In genomic region chr14:59583755-59584154, GRCh38 we compare ENCODE assay signal across 13 cellular contexts. TPM values are rescaled to one million over a fixed set of nuclear protein-coding genes. Genes with fewer than 3 reads are reported as not detected.
DNase-seq lines count a peak whose midpoint lies in the region; ATAC-seq, FAIRE-seq and TF ChIP-seq lines count a peak whose summit lies in the region.
"Had no signal": no experiment of that assay in that cellular context is flagged by ENCODE, and none has a peak within 500 bp of the region (broad histone marks: within the 10 kb centered on the region; RNA-seq: fewer than 3 reads in every experiment).

No MANE protein-coding gene starts in this region.

- H3K9me3 ChIP-seq in SK-N-SH, result no peaks in the 10 kb centered on the region
- H3K9me3 ChIP-seq in H1 (ENCODE audit: insufficient read depth in 2 of 2, low read depth in 1 of 2, low read length in 1 of 2), result no peaks in the 10 kb centered on the region
- no peaks in the 10 kb centered on the region for H3K9me3 ChIP-seq in skeletal muscle satellite cell (replicated peaks; ENCODE audit: low read length)

- H2BK15ac ChIP-seq in H1 (ENCODE audit: low read length), result no peak overlapping the region

- H3K4me3 ChIP-seq in SK-N-SH (ENCODE audit: low read depth in 2 of 2, low read length in 1 of 2) (no peak overlapping the region), H1 (ENCODE audit: extremely low read depth in 1 of 4, insufficient read depth in 2 of 4, low read depth in 3 of 4, low read length in 4 of 4) (no peak overlapping the region), skeletal muscle satellite cell (ENCODE audit: low read length) (no peak overlapping the region)
- H3K4me3 ChIP-seq: GM12878 had no signal

- H3K27me3 ChIP-seq in SK-N-SH (ENCODE audit: insufficient read depth) (no peaks in the 10 kb centered on the region; the same call in 1 of the 2 replicates), H1 (replicated peaks in 1 of 4; ENCODE audit: control insufficient read depth in 3 of 4, extremely low read depth in 1 of 4, insufficient read depth in 3 of 4, low read length in 3 of 4) (no peaks in the 10 kb centered on the region), skeletal muscle satellite cell (ENCODE audit: control insufficient read depth, insufficient read depth, low read length) (no peaks in the 10 kb centered on the region)

- peak overlapping the region; percentile 43; the same call in 1 of the 2 replicates for H4K8ac ChIP-seq in H1 (ENCODE audit: extremely low read depth, insufficient read depth, low read length)

- no peak overlapping the region for H2BK120ac ChIP-seq in H1 (replicated peaks; ENCODE audit: low read depth, low read length)

- no peaks in the 10 kb centered on the region for H3K79me1 ChIP-seq in H1 (ENCODE audit: low read depth, low read length)

- H2AK5ac ChIP-seq in H1 (ENCODE audit: low read depth, low read length), result no peak overlapping the region

- ATAC-seq in SK-N-SH treated with all-trans-retinoic acid at 6 μM for 48 hours, result peak; percentile 38; the same call in 1 of the 3 replicates
- no peak for ATAC-seq in GM19455 (IDR thresholded peaks at IDR 0.05; ENCODE audit: unreplicated experiment)
- ATAC-seq in left lobe of liver, result no peak
- ATAC-seq: GM12878, T-helper 17 cell had no signal

- no peaks in the 10 kb centered on the region for H3F3A ChIP-seq in SK-N-SH (replicated peaks; ENCODE audit: insufficient read depth)

- TF ChIP-seq EP300 in SK-N-SH (IDR thresholded peaks at IDR 0.05; ENCODE audit: borderline replicate concordance in 1 of 2, low read depth in 1 of 2, low read length in 1 of 2), result no peak
- no peak for TF ChIP-seq EP300 in H1 (IDR thresholded peaks at IDR 0.05; ENCODE audit: borderline replicate concordance in 1 of 2, low read depth in 2 of 2, low read length in 2 of 2)

- H4K20me1 ChIP-seq in SK-N-SH (ENCODE audit: insufficient read depth) (no peaks in the 10 kb centered on the region), H1 (replicated peaks in 1 of 2; ENCODE audit: control insufficient read depth in 1 of 2, insufficient read depth in 2 of 2, low read length in 2 of 2) (no peaks in the 10 kb centered on the region)

- no peak for TF ChIP-seq POLR2A in H1 (IDR thresholded peaks at IDR 0.05; ENCODE audit: control extremely low read depth in 1 of 2, low read depth in 2 of 2, low read length in 2 of 2)

- H3K36me3 ChIP-seq in SK-N-SH (replicated peaks in 1 of 2; ENCODE audit: control insufficient read depth in 1 of 2, insufficient read depth in 2 of 2, low read length in 1 of 2) (no peaks in the 10 kb centered on the region), H1 (ENCODE audit: control insufficient read depth in 2 of 4, insufficient read depth in 4 of 4, low read length in 3 of 4) (no peaks in the 10 kb centered on the region), skeletal muscle satellite cell (ENCODE audit: insufficient read depth, low read length) (no peaks in the 10 kb centered on the region)

- no peak overlapping the region for H2BK20ac ChIP-seq in H1 (ENCODE audit: low read length)

- H3K23ac ChIP-seq in H1 (ENCODE audit: insufficient read length), result no peak overlapping the region

- no peak overlapping the region for H3K14ac ChIP-seq in H1 (ENCODE audit: insufficient read length)

- no peak for FAIRE-seq in H1 (lab: Jason Lieb, UNC)
- FAIRE-seq: colon, GM12878 had no signal

- H2AFZ ChIP-seq in SK-N-SH (ENCODE audit: low read depth) (no peak overlapping the region), H1 (ENCODE audit: low read length) (peak overlapping the region; percentile 95)

- no peak overlapping the region for H3K4ac ChIP-seq in H1 (replicated peaks; ENCODE audit: insufficient read length, low read depth, low read length)

- WGBS in SK-N-SH (ENCODE audit: low lambda C conversion rate), result 83% methylated on average over 2 of the region's 2 CpGs
- 91% methylated on average over 2 of the region's 2 CpGs; no CpG with 5 or more reads in 1 of the 2 experiments for WGBS in H1 (ENCODE audit: extremely low coverage in 1 of 2, insufficient coverage in 1 of 2, insufficient read length in 1 of 2, insufficient replicate concordance in 2 of 2, low coverage in 1 of 2, low lambda C conversion rate in 2 of 2, missing lambda C conversion rate in 1 of 2), 2 experiments

- no peak overlapping the region for H3K18ac ChIP-seq in H1 (ENCODE audit: extremely low read depth, low read length)

- CTCF ChIA-PET in SK-N-SH (lab: Yijun Ruan, JAX), result interaction anchor here (1.1 to 9.6 kb wide), 3 partner anchors 10 to 74 kb away, joined by 4 to 198 read pairs (median 7); no protein-coding TSS in a partner anchor
- CTCF ChIA-PET in H1 (lab: Charles Lee; ENCODE audit: partially characterized antibody), result interaction anchor here (0.5 to 2.4 kb wide), 9 partner anchors 10 to 563 kb away, joined by 3 to 8 read pairs (median 3); no protein-coding TSS in a partner anchor

- H3K56ac ChIP-seq in H1 (replicated peaks; ENCODE audit: insufficient read length, low read depth, low read length), result no peak overlapping the region

- H3K27ac ChIP-seq in SK-N-SH (ENCODE audit: low read depth in 2 of 2, low read length in 1 of 2) (no peak overlapping the region), H1 (ENCODE audit: low read depth, low read length) (no peak overlapping the region)

- TF ChIP-seq CTCF in SK-N-SH (IDR thresholded peaks at IDR 0.05), result no peak; the same call in 1 of the 2 replicates
- no peak for TF ChIP-seq CTCF in H1 (IDR thresholded peaks at IDR 0.05; ENCODE audit: control extremely low read depth in 1 of 3, insufficient read depth in 1 of 3, low read depth in 1 of 3, low read length in 3 of 3)

- H4K91ac ChIP-seq in H1 (replicated peaks; ENCODE audit: insufficient read length, low read length), result no peak overlapping the region

- TF ChIP-seq RAD21 in SK-N-SH (IDR thresholded peaks at IDR 0.05; ENCODE audit: low read length) (no peak), H1 (IDR thresholded peaks at IDR 0.05 in 1 of 2, conservative IDR thresholded peaks at IDR 0.05 in 1 of 2; ENCODE audit: low read depth in 2 of 2, low read length in 2 of 2) (no peak)

- H3K4me2 ChIP-seq in SK-N-SH (no peak overlapping the region), H1 (ENCODE audit: insufficient read depth in 1 of 2, low read depth in 2 of 2, low read length in 2 of 2) (no peak overlapping the region), skeletal muscle satellite cell (ENCODE audit: low read length) (peak overlapping the region; percentile 15)

- H3K23me2 ChIP-seq in H1 (ENCODE audit: low read depth, low read length), result no peaks in the 10 kb centered on the region

- no peak for DNase-seq in SK-N-SH
- peak; percentile 25 for DNase-seq in NCI-H460 (ENCODE audit: extremely low read depth, low read depth)
- no peak for DNase-seq in H1 (ENCODE audit: low read depth in 1 of 2, low spot score in 2 of 2)
- DNase-seq in left lobe of liver (ENCODE audit: low spot score), result no peak
- no peak for DNase-seq in activated CD4-positive, alpha-beta T cell treated with anti-CD3 and anti-CD28 coated beads for 1 hour
- DNase-seq: activated CD8-positive, alpha-beta memory T cell treated with anti-CD3 and anti-CD28 coated beads, Interleukin-2, amount 50 U/mL, for 48 hours; T-helper 17 cell had no signal

- H3K4me1 ChIP-seq in SK-N-SH (ENCODE audit: control insufficient read depth in 1 of 2, insufficient read depth in 2 of 2, low read depth in 1 of 2, low read length in 1 of 2), result peaks cover 2 to 7% of the 10 kb centered on the region in 2 experiments; a peak in 2 of 4 replicates
- no peaks in the 10 kb centered on the region; a peak in 1 of 7 replicates for H3K4me1 ChIP-seq in H1 (replicated peaks in 1 of 4; ENCODE audit: control insufficient read depth in 3 of 4, insufficient read depth in 4 of 4, low read length in 3 of 4)
- peaks cover 23% of the 10 kb centered on the region for H3K4me1 ChIP-seq in skeletal muscle satellite cell (ENCODE audit: control insufficient read depth, insufficient read depth, low read length)

- no peak overlapping the region for H4K5ac ChIP-seq in H1 (ENCODE audit: insufficient read length, low read depth, low read length)

- POLR2A ChIA-PET in SK-N-SH (lab: Yijun Ruan, JAX), result no interaction called here
- POLR2A ChIA-PET in H1 (lab: Charles Lee; ENCODE audit: partially characterized antibody), result no interaction called here

- H3K9me2 ChIP-seq in SK-N-SH, result no peaks in the 10 kb centered on the region

- no peak overlapping the region for H2BK5ac ChIP-seq in H1 (ENCODE audit: low read depth, low read length)

- no peak overlapping the region for H3K9ac ChIP-seq in SK-N-SH
- H3K9ac ChIP-seq in H1 (replicated peaks in 1 of 4; ENCODE audit: extremely low read depth in 1 of 4, low read depth in 3 of 4, low read length in 3 of 4), result no peak overlapping the region
- no peak overlapping the region for H3K9ac ChIP-seq in skeletal muscle satellite cell (ENCODE audit: low read depth, low read length)

- H3K79me2 ChIP-seq in SK-N-SH (ENCODE audit: insufficient read depth), result no peaks in the 10 kb centered on the region
- no peaks in the 10 kb centered on the region for H3K79me2 ChIP-seq in H1 (ENCODE audit: control insufficient read depth in 1 of 2, insufficient read depth in 2 of 2, low read length in 2 of 2)

- H2BK12ac ChIP-seq in H1 (ENCODE audit: low read depth, low read length), result no peak overlapping the region

TF ChIP-seq in SK-N-SH, 30 proteins besides CTCF, POLR2A, EP300 and RAD21 (continues in another document):
- TF ChIP-seq JUND (IDR thresholded peaks at IDR 0.05), result no peak
- TF ChIP-seq CHD2 (IDR thresholded peaks at IDR 0.05; ENCODE audit: low read length, partially characterized antibody), result no peak
- TF ChIP-seq GATA2 (CRISPR knock-in tag; IDR thresholded peaks at IDR 0.05), result no peak

TF ChIP-seq in H1, 55 proteins besides CTCF, POLR2A, EP300 and RAD21 (continues in another document):
- TF ChIP-seq GABPA (IDR thresholded peaks at IDR 0.05; ENCODE audit: borderline replicate concordance, insufficient read depth, low read length), result no peak
- TF ChIP-seq SUZ12 (IDR thresholded peaks at IDR 0.05; ENCODE audit: low read length), result no peak
- TF ChIP-seq SP1 (IDR thresholded peaks at IDR 0.05; ENCODE audit: low read depth, low read length), result no peak

RNA-seq across cellular contexts. Expression of gene CCDC175, which starts 7.1 kb away (rescaled TPM):
- not detected in 2 replicates for polyA plus RNA-seq in SK-N-SH (2012; rRNA removed)
- not detected in 2 replicates for polyA plus RNA-seq in SK-N-SH (2012; cell fraction: cytosol; rRNA removed)
- polyA plus RNA-seq in SK-N-SH (2012; cell fraction: nucleus; rRNA removed), result not detected in 2 replicates
- total RNA-seq in NCI-H460 (2014; rRNA removed; shearing (Covaris generic)), result 0.12 TPM in 1 of 2 replicates, not detected in the other
- 0.11 TPM in 1 of 2 replicates, not detected in the other for polyA plus RNA-seq in NCI-H460 (2014; cell fraction: nucleus; rRNA removed)
- 0.19 TPM in 1 of 2 replicates, not detected in the other for total RNA-seq in H1 (2021; fragmentation: NEBNext Ultra II Directional; extraction: Animal tissue kit (Norgen Biotek cat#: 25700))
- not detected in 2 replicates for polyA plus RNA-seq in H1 (2011; rRNA removed)
- polyA plus RNA-seq in H1 (2011; cell fraction: cytosol; rRNA removed), result 0.04 TPM
- polyA plus RNA-seq in H1 (2011; cell fraction: nucleus; rRNA removed), result 0.06 TPM
- not detected in 4 replicates for polyA plus RNA-seq in H1 (2012, experiment 1 of 2)
- polyA plus RNA-seq in H1 (2012, experiment 2 of 2), result not detected
- polyA plus RNA-seq in H1 (2013, experiment 1 of 2), result 0.08 TPM
- polyA plus RNA-seq in H1 (2013, experiment 2 of 2), result 0.22 TPM
- polyA minus RNA-seq in H1 (2011; rRNA and poly(A)+ RNA removed), result not detected in 2 replicates
- not detected for polyA minus RNA-seq in H1 (2011; cell fraction: cytosol; rRNA and poly(A)+ RNA removed)
- polyA minus RNA-seq in H1 (2011; cell fraction: nucleus; rRNA and poly(A)+ RNA removed), result not detected
- total RNA-seq in skeletal muscle satellite cell (2012; rRNA removed), result not detected in 2 replicates
- not detected for total RNA-seq in left lobe of liver
- total RNA-seq: GM12878 had no signal
- polyA plus RNA-seq: BJ, GM12878 had no signal
